ENCODE assay signal across 10 cellular contexts in the genomic region with DNA sequence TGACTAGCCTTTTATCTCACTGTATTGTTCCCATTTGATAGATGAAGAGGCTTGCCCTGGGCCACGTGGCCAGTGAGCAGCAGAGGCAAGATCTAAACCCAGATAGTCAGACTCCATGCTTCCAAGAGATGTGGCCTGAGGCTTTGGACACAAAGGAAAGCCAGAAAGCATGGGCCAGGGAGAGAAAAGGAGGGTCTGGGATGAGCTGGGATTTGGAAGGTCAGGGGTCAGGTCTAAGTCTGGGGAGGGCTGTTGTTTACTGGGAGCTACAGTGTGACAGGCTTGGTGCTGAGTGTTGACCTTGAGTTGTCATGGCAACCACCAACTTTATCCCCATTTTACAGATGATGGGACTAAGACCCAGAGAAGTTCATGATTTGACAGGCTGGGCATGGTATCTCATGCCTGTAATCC. TPM values are rescaled to one million over a fixed set of nuclear protein-coding genes. Genes with fewer than 3 reads are reported as not detected.
DNase-seq lines count a peak whose midpoint lies in the region; ATAC-seq, FAIRE-seq and TF ChIP-seq lines count a peak whose summit lies in the region.
"Had no signal": no experiment of that assay in that cellular context is flagged by ENCODE, and none has a peak within 500 bp of the region (broad histone marks: within the 10 kb centered on the region; RNA-seq: fewer than 3 reads in every experiment).

No MANE protein-coding gene starts in this region.

- H3K36me3 Mint-ChIP-seq in T-helper 2 cell treated with Interferon-gamma antibody and Interleukin-4, amounts not matched to agents 5 μg/mL and 100 μg/mL, for 36 hours (ENCODE audit: low read depth) = peaks cover 5% of the 10 kb centered on the region
- H3K36me3 Mint-ChIP-seq in CD8-positive, alpha-beta T cell = no peaks in the 10 kb centered on the region

- TF ChIP-seq CTCF in CD8-positive, alpha-beta T cell (IDR thresholded peaks at IDR 0.05) = no peak

- POLR2A ChIA-PET in CD8-positive, alpha-beta T cell (lab: Charles Lee) = no interaction called here

- no peak for FAIRE-seq in GM12891 (lab: Jason Lieb, UNC)
- FAIRE-seq: TTC549 had no signal

- no peak overlapping the region for H2AK5ac ChIP-seq in mesenchymal stem cell (ENCODE audit: low read length, severe bottlenecking)

- H4K8ac ChIP-seq in mesenchymal stem cell (ENCODE audit: low read length) = no peak overlapping the region

- H3K79me1 ChIP-seq in mesenchymal stem cell (replicated peaks; ENCODE audit: low read length, poor library complexity, severe bottlenecking) = peaks cover 26% of the 10 kb centered on the region

- H3K9me3 Mint-ChIP-seq in T-helper 2 cell treated with Interferon-gamma antibody and Interleukin-4, amounts not matched to agents 5 μg/mL and 100 μg/mL, for 36 hours = no peaks in the 10 kb centered on the region
- H3K9me3 Mint-ChIP-seq in CD8-positive, alpha-beta T cell = no peaks in the 10 kb centered on the region

- no peak overlapping the region for H4K91ac ChIP-seq in mesenchymal stem cell (ENCODE audit: low read length)

- no peak overlapping the region for H2BK15ac ChIP-seq in mesenchymal stem cell (ENCODE audit: low read depth, poor library complexity, severe bottlenecking)

- peak overlapping the region; percentile 92 for H3K9ac ChIP-seq in mesenchymal stem cell (ENCODE audit: low read length)

- no peak overlapping the region for H2BK12ac ChIP-seq in mesenchymal stem cell (ENCODE audit: low read length in 2 of 2)

- H3K4me3 Mint-ChIP-seq in T-helper 2 cell treated with Interferon-gamma antibody and Interleukin-4, amounts not matched to agents 5 μg/mL and 100 μg/mL, for 36 hours = peak overlapping the region; percentile 44
- no peak overlapping the region for H3K4me3 Mint-ChIP-seq in CD8-positive, alpha-beta T cell

- H3K4me1 Mint-ChIP-seq in T-helper 2 cell treated with Interferon-gamma antibody and Interleukin-4, amounts not matched to agents 5 μg/mL and 100 μg/mL, for 36 hours (ENCODE audit: low read depth) = peaks cover 14% of the 10 kb centered on the region
- H3K4me1 Mint-ChIP-seq in CD8-positive, alpha-beta T cell (ENCODE audit: low read depth) = peaks cover 23% of the 10 kb centered on the region

- H3K23ac ChIP-seq in mesenchymal stem cell (ENCODE audit: low read length in 2 of 2) = no peak overlapping the region

- H3K36me3 ChIP-seq in mesenchymal stem cell (ENCODE audit: control insufficient read depth in 1 of 2, insufficient read depth in 2 of 2, low read depth in 1 of 2, low read length in 2 of 2) = peaks cover 5 to 7% of the 10 kb centered on the region in 2 experiments
- H3K36me3 ChIP-seq in CD8-positive, alpha-beta T cell (ENCODE audit: insufficient read depth, low read length) = no peaks in the 10 kb centered on the region

- WGBS in mesenchymal stem cell = 91% methylated on average over 1 of the region's 1 CpG

- in situ Hi-C loops in Caki2 (cut with HindIII; ENCODE audit: low pct_unique_long_range_greater_than_20kb, low sequenced_read_pairs) = no loop called here

- TF ChIP-seq POLR2A in GM12891 (IDR thresholded peaks at IDR 0.05; ENCODE audit: low read depth, low read length) = no peak

- H3K14ac ChIP-seq in mesenchymal stem cell (ENCODE audit: low read length in 2 of 2) = no peak overlapping the region

- H3K4ac ChIP-seq in mesenchymal stem cell (ENCODE audit: low read depth in 1 of 2, low read length in 2 of 2) = no peak overlapping the region

- peak overlapping the region in 1 of 2 experiments; percentile 91 for H3K4me3 ChIP-seq in mesenchymal stem cell (ENCODE audit: insufficient read depth in 1 of 2, low read depth in 1 of 2, low read length in 2 of 2)
- H3K4me3 ChIP-seq in CD8-positive, alpha-beta T cell (ENCODE audit: low read depth, low read length) = no peak overlapping the region
- H3K4me3 ChIP-seq: smooth muscle cell had no signal

- intact Hi-C loops in CD8-positive, alpha-beta T cell (cut with DNase I, micrococcal nuclease) = loop anchor here in 1 of 2 experiments (2.0 kb wide), 1 partner anchor 871 kb away; a partner anchor contains a TSS

- H3K27ac ChIP-seq in mesenchymal stem cell (ENCODE audit: low read length, poor library complexity, severe bottlenecking) = no peak overlapping the region
- H3K27ac ChIP-seq in CD8-positive, alpha-beta T cell (ENCODE audit: low read depth, low read length) = no peak overlapping the region

- no peaks in the 10 kb centered on the region for H3K27me3 ChIP-seq in mesenchymal stem cell (ENCODE audit: control insufficient read depth in 1 of 2, insufficient read depth in 1 of 2, low read length in 2 of 2)
- no peaks in the 10 kb centered on the region for H3K27me3 ChIP-seq in CD8-positive, alpha-beta T cell (ENCODE audit: insufficient read depth, low read length)

- no peak overlapping the region for H2BK5ac ChIP-seq in mesenchymal stem cell (ENCODE audit: low read depth, low read length, poor library complexity, severe bottlenecking)

- H3K4me2 ChIP-seq in mesenchymal stem cell (ENCODE audit: low read length, poor library complexity, severe bottlenecking) = no peak overlapping the region
- H3K4me2 ChIP-seq: smooth muscle cell had no signal

- H3K27me3 Mint-ChIP-seq in T-helper 2 cell treated with Interferon-gamma antibody and Interleukin-4, amounts not matched to agents 5 μg/mL and 100 μg/mL, for 36 hours (ENCODE audit: low read depth) = no peaks in the 10 kb centered on the region
- H3K27me3 Mint-ChIP-seq in CD8-positive, alpha-beta T cell (ENCODE audit: low read depth) = no peaks in the 10 kb centered on the region

- ATAC-seq in CD8-positive, alpha-beta T cell = no peak

- no peak overlapping the region for H3K18ac ChIP-seq in mesenchymal stem cell (ENCODE audit: low read depth in 1 of 2, low read length in 2 of 2)

- H3K27ac Mint-ChIP-seq in T-helper 2 cell treated with Interferon-gamma antibody and Interleukin-4, amounts not matched to agents 5 μg/mL and 100 μg/mL, for 36 hours = peak overlapping the region; percentile 55
- H3K27ac Mint-ChIP-seq in CD8-positive, alpha-beta T cell = no peak overlapping the region

- H2BK120ac ChIP-seq in mesenchymal stem cell (ENCODE audit: low read depth, low read length) = no peak overlapping the region

- DNase-seq in Caki2 (ENCODE audit: low read depth) (peak; percentile 10), mesenchymal stem cell (no peak), GM12891 (ENCODE audit: insufficient read length, low spot score) (no peak), NCI-H748 treated with DMSO at 0.1 percent for 48 hours (lab: John Stamatoyannopoulos, UW) (no peak)
- DNase-seq in T-helper 2 cell treated with Interferon-gamma antibody and Interleukin-4, amounts not matched to agents 5 μg/mL and 100 μg/mL, for 36 hours (ENCODE audit: low spot score) = no peak
- DNase-seq in CD8-positive, alpha-beta T cell = no peak
- DNase-seq: GF-D8, trophoblast cell had no signal

- CTCF ChIA-PET in CD8-positive, alpha-beta T cell (lab: Charles Lee) = interaction anchor here (6.3 kb wide), 1 partner anchor 117 kb away, joined by 72 read pairs; no protein-coding TSS in a partner anchor

- no peaks in the 10 kb centered on the region for H3K9me3 ChIP-seq in mesenchymal stem cell (ENCODE audit: control insufficient read depth, low read length)
- no peaks in the 10 kb centered on the region for H3K9me3 ChIP-seq in CD8-positive, alpha-beta T cell (ENCODE audit: low read length)

- peaks cover 36% of the 10 kb centered on the region for H3K4me1 ChIP-seq in mesenchymal stem cell (ENCODE audit: control insufficient read depth, insufficient read depth, low read depth, low read length)
- H3K4me1 ChIP-seq in CD8-positive, alpha-beta T cell (ENCODE audit: insufficient read depth, low read length) = peaks cover 31% of the 10 kb centered on the region

- H2AFZ ChIP-seq in mesenchymal stem cell (ENCODE audit: low read depth, low read length) = no peak overlapping the region

TF ChIP-seq in GM12891, 5 proteins besides CTCF, POLR2A, EP300 and RAD21:
- TF ChIP-seq POU2F2 (IDR thresholded peaks at IDR 0.05; ENCODE audit: low read depth, low read length) (no peak), POLR2AphosphoS5 (IDR thresholded peaks at IDR 0.05; ENCODE audit: low read depth, low read length) (no peak), SPI1 (IDR thresholded peaks at IDR 0.05; ENCODE audit: low read depth, low read length) (no peak), TAF1 (IDR thresholded peaks at IDR 0.05; ENCODE audit: low read depth, low read length) (no peak), PAX5 (IDR thresholded peaks at IDR 0.05; ENCODE audit: insufficient read depth, low read length, severe bottlenecking) (no peak)

RNA-seq across cellular contexts. Expression of a gene that starts 2.1 kb away (rescaled TPM):
- 12.5 and 14.2 TPM in 2 replicates for total RNA-seq in Caki2 (2014; rRNA removed; shearing (Covaris generic); ENCODE audit: low replicate concordance)
- polyA plus RNA-seq in mesenchymal stem cell (2013, experiment 1 of 2) = 4.1 TPM
- 4.0 TPM for polyA plus RNA-seq in mesenchymal stem cell (2013, experiment 2 of 2)
- polyA plus RNA-seq in GM12891 (2012; ENCODE audit: low read depth, missing spikeins) = 0.40 TPM
- total RNA-seq in CD8-positive, alpha-beta T cell = 1 to 10 TPM; 3.7 to 4.2 TPM

RNA-seq across cellular contexts. Expression of a gene that starts 30.0 kb away (rescaled TPM):
- 3.8 and 16.0 TPM in 2 replicates for total RNA-seq in Caki2 (2014; rRNA removed; shearing (Covaris generic); ENCODE audit: low replicate concordance)
- 8.2 TPM for polyA plus RNA-seq in mesenchymal stem cell (2013, experiment 1 of 2)
- polyA plus RNA-seq in mesenchymal stem cell (2013, experiment 2 of 2) = 8.3 TPM
- 3.1 TPM for polyA plus RNA-seq in GM12891 (2012; ENCODE audit: low read depth, missing spikeins)
- total RNA-seq in CD8-positive, alpha-beta T cell = 1 to 10 TPM; 3.4 to 4.5 TPM

RNA-seq across cellular contexts. Expression of a gene that starts 30.7 kb away (rescaled TPM):
- 44.8 and 55.6 TPM in 2 replicates for total RNA-seq in Caki2 (2014; rRNA removed; shearing (Covaris generic); ENCODE audit: low replicate concordance)
- polyA plus RNA-seq in mesenchymal stem cell (2013, experiment 1 of 2) = 16.2 TPM
- 16.3 TPM for polyA plus RNA-seq in mesenchymal stem cell (2013, experiment 2 of 2)
- 8.4 TPM for polyA plus RNA-seq in GM12891 (2012; ENCODE audit: low read depth, missing spikeins)
- under 1 TPM in 1 of 2 experiments, not detected in 1; 0.17 TPM for total RNA-seq in CD8-positive, alpha-beta T cell

RNA-seq across cellular contexts. Expression of a gene that starts 46.0 kb away (rescaled TPM):
- total RNA-seq in Caki2 (2014; rRNA removed; shearing (Covaris generic); ENCODE audit: low replicate concordance) = 179 and 184 TPM in 2 replicates
- 48.9 TPM for polyA plus RNA-seq in mesenchymal stem cell (2013, experiment 1 of 2)
- polyA plus RNA-seq in mesenchymal stem cell (2013, experiment 2 of 2) = 48.6 TPM
- 68.0 TPM for polyA plus RNA-seq in GM12891 (2012; ENCODE audit: low read depth, missing spikeins)
- 10 to 100 TPM; 39.7 to 47.0 TPM for total RNA-seq in CD8-positive, alpha-beta T cell

RNA-seq across cellular contexts. Expression of a gene that starts 57.0 kb away (rescaled TPM):
- 1.1 and 2.1 TPM in 2 replicates for total RNA-seq in Caki2 (2014; rRNA removed; shearing (Covaris generic); ENCODE audit: low replicate concordance)
- polyA plus RNA-seq in mesenchymal stem cell (2013, experiment 1 of 2) = 0.21 TPM
- 0.21 TPM for polyA plus RNA-seq in mesenchymal stem cell (2013, experiment 2 of 2)
- 0.35 TPM for polyA plus RNA-seq in GM12891 (2012; ENCODE audit: low read depth, missing spikeins)
- 1 to 10 TPM; 1.1 to 1.3 TPM for total RNA-seq in CD8-positive, alpha-beta T cell

Comparison
In these comparisons a context has a peak if more than half of its experiments do, and no peak if none do; other contexts are left out.
1. RNA of a gene that starts 30.7 kb away (total RNA-seq): 44.8 to 55.6 TPM in Caki2; 0.17 TPM in CD8-positive, alpha-beta T cell; every median in the first group is over 10 times any median in the second.